In the genomic region with DNA sequence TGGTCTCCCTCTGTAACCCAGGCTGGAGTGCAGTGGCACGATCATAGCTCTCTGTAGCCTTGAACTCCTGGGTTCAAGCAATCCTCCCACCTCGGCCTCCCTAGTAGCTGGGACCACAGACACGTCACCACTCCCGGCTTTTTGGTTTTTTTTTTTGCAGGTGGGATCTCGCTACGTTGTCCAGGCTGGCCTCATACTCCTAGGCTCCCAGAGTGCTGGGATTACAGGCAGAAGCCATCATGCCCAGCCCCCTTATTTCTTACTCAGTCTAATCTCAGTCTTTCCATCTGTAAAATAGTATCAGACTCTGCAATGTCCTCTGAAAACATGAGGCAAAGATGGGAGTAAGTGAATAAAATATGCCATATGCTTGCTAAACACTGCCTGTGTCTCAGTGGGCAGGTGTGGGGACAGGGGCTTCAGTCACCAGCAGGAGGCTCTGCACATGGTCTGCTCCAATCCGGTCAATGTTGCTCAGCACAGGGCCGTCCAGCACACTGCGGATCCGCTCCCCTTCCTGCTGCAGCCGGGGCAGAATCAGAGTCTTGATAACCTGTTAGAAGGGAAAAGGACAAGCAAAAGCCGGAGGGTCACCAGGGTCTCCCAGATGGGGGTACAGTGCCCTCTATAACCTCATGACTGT, we compare ENCODE assay signal across 22 cellular contexts. TPM values are rescaled to one million over a fixed set of nuclear protein-coding genes. Genes with fewer than 3 reads are reported as not detected.
DNase-seq lines count a peak whose midpoint lies in the region; ATAC-seq, FAIRE-seq and TF ChIP-seq lines count a peak whose summit lies in the region.
"Had no signal": no experiment of that assay in that cellular context is flagged by ENCODE, and none has a peak within 500 bp of the region (broad histone marks: within the 10 kb centered on the region; RNA-seq: fewer than 3 reads in every experiment).

No MANE protein-coding gene starts in this region.

- TF ChIP-seq RAD21 in K562 (CRISPR knock-in tag; conservative IDR thresholded peaks at IDR 0.05 in 1 of 2, IDR thresholded peaks at IDR 0.05 in 1 of 2): no peak

- CTCF ChIA-PET in K562 (lab: Yijun Ruan, JAX; ENCODE audit: low intra/inter-chr PET ratio): no interaction called here

- H3K9me3 ChIP-seq in K562 (replicated peaks; ENCODE audit: control insufficient read depth, insufficient read depth, low read depth, low read length): no peaks in the 10 kb centered on the region
- no peaks in the 10 kb centered on the region for H3K9me3 ChIP-seq in adrenal gland (replicated peaks in 1 of 3)
- H3K9me3 ChIP-seq: neutrophil, stomach had no signal

- POLR2A ChIA-PET in K562 (lab: Yijun Ruan, JAX): no interaction called here

- no TSS peak for BruUV-seq in K562 (replicated peaks; lab: Mats Ljungman, UMichigan)

- in situ Hi-C loops in K562 (cut with MboI): loop anchor here (10.0 kb wide), 1 partner anchor 1725 kb away; no protein-coding TSS in a partner anchor

- intact Hi-C loops in K562 (cut with micrococcal nuclease) (no loop called here), adrenal gland (cut with DNase I) (no loop called here)

- H3K4me1 ChIP-seq in K562 (replicated peaks in 1 of 2; ENCODE audit: control insufficient read depth in 2 of 2, insufficient read depth in 2 of 2, low read length in 2 of 2) (peaks cover 2 to 31% of the 10 kb centered on the region in 2 experiments; a peak in 4 of 5 replicates), adrenal gland (replicated peaks in 1 of 2) (no peaks in the 10 kb centered on the region)
- H3K4me1 ChIP-seq: stomach had no signal

- no peak for TF ChIP-seq EP300 in K562 (IDR thresholded peaks at IDR 0.05; ENCODE audit: low read length)

- WGBS in K562 (ENCODE audit: insufficient coverage, low coverage, missing lambda C conversion rate): 94% methylated on average over 12 of the region's 12 CpGs
- 80 to 89% (median 85%) methylated on average over 11 to 12 of the region's 12 CpGs for WGBS in adrenal gland, 4 donors

- peaks cover 83% of the 10 kb centered on the region; the same call in 2 of the 3 replicates for H3K36me3 ChIP-seq in K562 (ENCODE audit: control insufficient read depth, insufficient read depth, low read length)
- H3K36me3 ChIP-seq in adrenal gland (replicated peaks in 1 of 2): peaks cover 0 to 72% of the 10 kb centered on the region in 2 donors

- H3K27ac ChIP-seq in K562 (ENCODE audit: extremely low read depth, low read depth, low read length) (no peak overlapping the region), adrenal gland (no peak overlapping the region)
- H3K27ac ChIP-seq: neutrophil, stomach had no signal

- no peaks in the 10 kb centered on the region for H3K79me2 ChIP-seq in K562 (ENCODE audit: control insufficient read depth, insufficient read depth, low read length)

- FAIRE-seq in K562 (lab: Jason Lieb, UNC): peak; percentile 29
- FAIRE-seq: GM19239 had no signal

- peak; percentile 57 for ATAC-seq in K562
- no peak for ATAC-seq in HG03095 (IDR thresholded peaks at IDR 0.05; ENCODE audit: unreplicated experiment)
- ATAC-seq: activated CD8-positive, alpha-beta T cell treated with anti-CD3 and anti-CD28 coated beads, Interleukin-2, amount 10 ng/mL, durations not matched to agents 7 days and 5 days; activated naive CD8-positive, alpha-beta T cell treated with anti-CD3 and anti-CD28 coated beads, Interleukin-2, amount 50 U/mL, for 24 hours; effector memory CD8-positive, alpha-beta T cell; left lobe of liver; right cardiac atrium; T-cell had no signal

- TF ChIP-seq POLR2A in K562 (conservative IDR thresholded peaks at IDR 0.05) (no peak), adrenal gland (IDR thresholded peaks at IDR 0.05) (no peak)

- H3K9ac ChIP-seq in K562 (ENCODE audit: insufficient read depth in 1 of 2, low read depth in 2 of 2, low read length in 2 of 2): no peak overlapping the region

- TF ChIP-seq CTCF in K562 (IDR thresholded peaks at IDR 0.05 in 2 of 3, conservative IDR thresholded peaks at IDR 0.05 in 1 of 3; ENCODE audit: insufficient read depth in 2 of 3, low read depth in 1 of 3, low read length in 3 of 3) (peak in 2 of 3 experiments; percentile 18 to 23; a peak in 3 of 6 replicates), retinal pigment epithelial cell (conservative IDR thresholded peaks at IDR 0.05; ENCODE audit: low read depth, low read length) (peak; percentile 28), adrenal gland (IDR thresholded peaks at IDR 0.05) (no peak)

- no peak overlapping the region for H2AFZ ChIP-seq in K562 (ENCODE audit: low read depth, low read length)

- H3K27me3 ChIP-seq in K562 (ENCODE audit: control insufficient read depth in 2 of 2, insufficient read depth in 2 of 2, low read length in 2 of 2): no peaks in the 10 kb centered on the region
- H3K27me3 ChIP-seq in adrenal gland: no peaks in the 10 kb centered on the region
- H3K27me3 ChIP-seq: neutrophil, stomach had no signal

- peaks cover 3% of the 10 kb centered on the region for H3K9me1 ChIP-seq in K562 (ENCODE audit: control insufficient read depth, insufficient read depth, low read length)

- DNase-seq in NCI-H82 (lab: John Stamatoyannopoulos, UW): peak; percentile 31
- no peak for DNase-seq in NCI-H82 treated with DMSO at 0.1 percent for 48 hours (lab: John Stamatoyannopoulos, UW; ENCODE audit: unreplicated experiment)
- DNase-seq in K562 (ENCODE audit: extremely low read depth in 1 of 4, low spot score in 3 of 4): peak in 1 of 4 experiments; percentile 15
- DNase-seq in retinal pigment epithelial cell (ENCODE audit: low read depth): no peak
- no peak for DNase-seq in adrenal gland
- DNase-seq: 8988T; activated CD8-positive, alpha-beta T cell treated with anti-CD3 and anti-CD28 coated beads, Interleukin-2, amount 10 ng/mL, durations not matched to agents 7 days and 5 days; activated naive CD8-positive, alpha-beta T cell treated with anti-CD3 and anti-CD28 coated beads, Interleukin-2, amount 50 U/mL, for 24 hours; caudate nucleus; DMS79 treated with DMSO at 0.1 percent for 48 hours; effector memory CD8-positive, alpha-beta T cell; KG1; NCI-H1092 treated with DMSO at 0.1 percent for 48 hours; NCI-H774; right cardiac atrium; RPMI8226; stomach; T-cell had no signal

- H3K4me3 ChIP-seq in K562 (no peak overlapping the region), retinal pigment epithelial cell (ENCODE audit: low read length) (no peak overlapping the region), adrenal gland (no peak overlapping the region)
- H3K4me3 ChIP-seq: stomach had no signal

- H4K20me1 ChIP-seq in K562 (replicated peaks; ENCODE audit: control insufficient read depth, insufficient read depth, low read length): no peaks in the 10 kb centered on the region

- H3K4me2 ChIP-seq in K562 (ENCODE audit: insufficient read depth, low read length): no peak overlapping the region

RNA-seq across cellular contexts. Expression of a gene that starts 8.2 kb away (rescaled TPM):
- total RNA-seq in K562 (2011; cell fraction: chromatin; rRNA removed; ENCODE audit: low replicate concordance): 35.5 and 59.8 TPM in 2 replicates
- total RNA-seq in K562 (2011; cell fraction: nucleolus; rRNA removed): 50.4 and 51.6 TPM in 2 replicates
- total RNA-seq in K562 (2011; cell fraction: nucleoplasm; rRNA removed): 26.7 and 40.9 TPM in 2 replicates
- total RNA-seq in K562 (2014; rRNA removed) (17.4 and 30.9 TPM in 2 replicates), K562 (2014; rRNA removed; fragmentation: Illumina TruSeq; extraction: Trizol) (11.0 and 12.2 TPM in 2 replicates), K562 (2015; rRNA removed; fragmentation: Illumina TruSeq; extraction: Trizol) (11.9 and 13.5 TPM in 2 replicates), K562 (2021) (21.8 and 25.2 TPM in 2 replicates), adrenal gland (10 to 100 TPM in 7 of 8 donors, 1 to 10 TPM in 1; 9.6 to 24.0 (median 16.5) TPM)
- polyA plus RNA-seq in K562 (2011; rRNA removed) (12.7 and 14.1 TPM in 2 replicates), K562 (2014; fragmentation: Illumina TruSeq; extraction: Trizol) (16.4 and 18.0 TPM in 2 replicates), K562 (2014; fragmentation: Nextera tagmentation; extraction: Ambion mirVana) (1 to 10 TPM; 1.3 to 3.6 TPM), K562 (2014; rRNA removed) (15.6 and 19.6 TPM in 2 replicates), adrenal gland (10 to 100 TPM in 2 of 3 donors, 1 to 10 TPM in 1; 9.6 to 30.1 (median 23.5) TPM)
- 14.1 and 21.2 TPM in 2 replicates for polyA plus RNA-seq in K562 (2011; cell fraction: cytosol; rRNA removed)
- polyA plus RNA-seq in K562 (2011; cell fraction: nucleus; rRNA removed): 41.5 and 49.3 TPM in 2 replicates
- polyA plus RNA-seq in K562 (2012): 15.8 and 27.8 TPM in 2 replicates
- polyA minus RNA-seq in K562 (2011; rRNA and poly(A)+ RNA removed): 10.9 and 15.8 TPM in 2 replicates
- 9.1 and 11.9 TPM in 2 replicates for polyA minus RNA-seq in K562 (2011; cell fraction: cytosol; rRNA and poly(A)+ RNA removed)
- 12.1 and 17.2 TPM in 2 replicates for polyA minus RNA-seq in K562 (2011; cell fraction: nucleus; rRNA and poly(A)+ RNA removed)

RNA-seq across cellular contexts. Expression of a gene that starts 8.4 kb away (rescaled TPM):
- 414 and 758 TPM in 2 replicates for total RNA-seq in K562 (2011; cell fraction: chromatin; rRNA removed; ENCODE audit: low replicate concordance)
- total RNA-seq in K562 (2011; cell fraction: nucleolus; rRNA removed): 463 and 497 TPM in 2 replicates
- total RNA-seq in K562 (2011; cell fraction: nucleoplasm; rRNA removed): 263 and 349 TPM in 2 replicates
- total RNA-seq in K562 (2014; rRNA removed) (560 and 610 TPM in 2 replicates), K562 (2014; rRNA removed; fragmentation: Illumina TruSeq; extraction: Trizol) (303 and 336 TPM in 2 replicates), K562 (2015; rRNA removed; fragmentation: Illumina TruSeq; extraction: Trizol) (408 and 410 TPM in 2 replicates), K562 (2021) (588 and 616 TPM in 2 replicates), adrenal gland (10 to 100 TPM; 13.6 to 51.0 (median 27.5) TPM)
- polyA plus RNA-seq in K562 (2011; rRNA removed) (304 and 329 TPM in 2 replicates), K562 (2014; fragmentation: Illumina TruSeq; extraction: Trizol) (437 and 491 TPM in 2 replicates), K562 (2014; fragmentation: Nextera tagmentation; extraction: Ambion mirVana) (100 to 1,000 TPM; 407 to 856 TPM), K562 (2014; rRNA removed) (488 and 513 TPM in 2 replicates), adrenal gland (10 to 100 TPM; 12.2 to 72.3 (median 52.4) TPM)
- 333 and 730 TPM in 2 replicates for polyA plus RNA-seq in K562 (2011; cell fraction: cytosol; rRNA removed)
- 657 and 888 TPM in 2 replicates for polyA plus RNA-seq in K562 (2011; cell fraction: nucleus; rRNA removed)
- 488 and 498 TPM in 2 replicates for polyA plus RNA-seq in K562 (2012)
- 295 and 393 TPM in 2 replicates for polyA minus RNA-seq in K562 (2011; rRNA and poly(A)+ RNA removed)
- 320 and 399 TPM in 2 replicates for polyA minus RNA-seq in K562 (2011; cell fraction: cytosol; rRNA and poly(A)+ RNA removed)
- 299 and 305 TPM in 2 replicates for polyA minus RNA-seq in K562 (2011; cell fraction: nucleus; rRNA and poly(A)+ RNA removed)

RNA-seq across cellular contexts. Expression of a gene that starts 9.5 kb away (rescaled TPM):
- 80.0 and 157 TPM in 2 replicates for total RNA-seq in K562 (2011; cell fraction: chromatin; rRNA removed; ENCODE audit: low replicate concordance)
- total RNA-seq in K562 (2011; cell fraction: nucleolus; rRNA removed): 79.9 and 81.2 TPM in 2 replicates
- 59.5 and 72.2 TPM in 2 replicates for total RNA-seq in K562 (2011; cell fraction: nucleoplasm; rRNA removed)
- total RNA-seq in K562 (2014; rRNA removed) (21.3 and 36.4 TPM in 2 replicates), K562 (2014; rRNA removed; fragmentation: Illumina TruSeq; extraction: Trizol) (16.1 and 22.2 TPM in 2 replicates), K562 (2015; rRNA removed; fragmentation: Illumina TruSeq; extraction: Trizol) (17.9 and 21.5 TPM in 2 replicates), K562 (2021) (74.2 and 78.7 TPM in 2 replicates), adrenal gland (100 to 1,000 TPM in 1 of 8 donors, 10 to 100 TPM in 7; 49.9 to 141 (median 71.8) TPM)
- polyA plus RNA-seq in K562 (2011; rRNA removed) (12.3 and 21.4 TPM in 2 replicates), K562 (2014; fragmentation: Illumina TruSeq; extraction: Trizol) (59.4 and 68.1 TPM in 2 replicates), K562 (2014; fragmentation: Nextera tagmentation; extraction: Ambion mirVana) (under 1 TPM; 0.78 to 0.83 TPM), K562 (2014; rRNA removed) (33.1 and 43.1 TPM in 2 replicates), adrenal gland (10 to 100 TPM; 41.3 to 69.4 (median 67.9) TPM)
- 9.2 and 16.8 TPM in 2 replicates for polyA plus RNA-seq in K562 (2011; cell fraction: cytosol; rRNA removed)
- 43.8 and 63.6 TPM in 2 replicates for polyA plus RNA-seq in K562 (2011; cell fraction: nucleus; rRNA removed)
- polyA plus RNA-seq in K562 (2012): 63.2 and 72.6 TPM in 2 replicates
- 12.3 and 15.9 TPM in 2 replicates for polyA minus RNA-seq in K562 (2011; rRNA and poly(A)+ RNA removed)
- 23.7 and 37.7 TPM in 2 replicates for polyA minus RNA-seq in K562 (2011; cell fraction: cytosol; rRNA and poly(A)+ RNA removed)
- polyA minus RNA-seq in K562 (2011; cell fraction: nucleus; rRNA and poly(A)+ RNA removed): 15.6 and 19.7 TPM in 2 replicates

RNA-seq across cellular contexts. Expression of a gene that starts 9.8 kb away (rescaled TPM):
- total RNA-seq in K562 (2011; cell fraction: chromatin; rRNA removed; ENCODE audit: low replicate concordance): 6.2 and 14.1 TPM in 2 replicates
- 10.7 and 14.8 TPM in 2 replicates for total RNA-seq in K562 (2011; cell fraction: nucleolus; rRNA removed)
- total RNA-seq in K562 (2011; cell fraction: nucleoplasm; rRNA removed): 13.4 and 13.9 TPM in 2 replicates
- 5.9 and 7.6 TPM in 2 replicates for total RNA-seq in K562 (2014; rRNA removed)
- total RNA-seq in K562 (2014; rRNA removed; fragmentation: Illumina TruSeq; extraction: Trizol): 7.7 and 9.2 TPM in 2 replicates
- total RNA-seq in K562 (2015; rRNA removed; fragmentation: Illumina TruSeq; extraction: Trizol): 10.2 and 11.2 TPM in 2 replicates
- total RNA-seq in K562 (2021): 5.1 and 5.5 TPM in 2 replicates
- polyA plus RNA-seq in K562 (2011; rRNA removed): 4.9 and 7.0 TPM in 2 replicates
- polyA plus RNA-seq in K562 (2011; cell fraction: cytosol; rRNA removed): 3.9 and 5.4 TPM in 2 replicates
- polyA plus RNA-seq in K562 (2011; cell fraction: nucleus; rRNA removed): 6.1 and 11.1 TPM in 2 replicates
- 6.5 and 8.9 TPM in 2 replicates for polyA plus RNA-seq in K562 (2012)
- 6.4 and 8.6 TPM in 2 replicates for polyA plus RNA-seq in K562 (2014; fragmentation: Illumina TruSeq; extraction: Trizol)
- 1 to 10 TPM; 1.9 to 6.3 TPM for polyA plus RNA-seq in K562 (2014; fragmentation: Nextera tagmentation; extraction: Ambion mirVana)
- polyA plus RNA-seq in K562 (2014; rRNA removed): 6.3 and 7.0 TPM in 2 replicates
- polyA minus RNA-seq in K562 (2011; rRNA and poly(A)+ RNA removed): 2.8 and 5.5 TPM in 2 replicates
- polyA minus RNA-seq in K562 (2011; cell fraction: cytosol; rRNA and poly(A)+ RNA removed): 2.7 TPM in 1 of 2 replicates, not detected in the other
- 3.3 and 3.5 TPM in 2 replicates for polyA minus RNA-seq in K562 (2011; cell fraction: nucleus; rRNA and poly(A)+ RNA removed)
- total RNA-seq in adrenal gland: 10 to 100 TPM; 14.0 to 36.6 (median 23.0) TPM
- 10 to 100 TPM; 16.5 to 28.1 (median 27.3) TPM for polyA plus RNA-seq in adrenal gland

RNA-seq across cellular contexts. Expression of a gene that starts 17.1 kb away (rescaled TPM):
- 0.56 and 1.9 TPM in 2 replicates for total RNA-seq in K562 (2011; cell fraction: chromatin; rRNA removed; ENCODE audit: low replicate concordance)
- total RNA-seq in K562 (2011; cell fraction: nucleolus; rRNA removed): 2.0 and 2.1 TPM in 2 replicates
- total RNA-seq in K562 (2011; cell fraction: nucleoplasm; rRNA removed): 1.6 and 2.3 TPM in 2 replicates
- total RNA-seq in K562 (2014; rRNA removed) (2.9 and 4.4 TPM in 2 replicates), K562 (2014; rRNA removed; fragmentation: Illumina TruSeq; extraction: Trizol) (0.36 and 0.48 TPM in 2 replicates), K562 (2015; rRNA removed; fragmentation: Illumina TruSeq; extraction: Trizol) (0.98 TPM in 2 replicates), K562 (2021) (2.1 and 3.1 TPM in 2 replicates), adrenal gland (1 to 10 TPM; 1.5 to 7.0 (median 4.0) TPM)
- polyA plus RNA-seq in K562 (2011; rRNA removed) (0.52 and 0.54 TPM in 2 replicates), K562 (2014; fragmentation: Illumina TruSeq; extraction: Trizol) (0.21 and 0.69 TPM in 2 replicates), K562 (2014; fragmentation: Nextera tagmentation; extraction: Ambion mirVana) (under 1 TPM; 0.03 TPM), K562 (2014; rRNA removed) (1.6 and 2.3 TPM in 2 replicates), adrenal gland (1 to 10 TPM in 2 of 3 donors, under 1 TPM in 1; 0.38 to 4.2 (median 2.7) TPM)
- polyA plus RNA-seq in K562 (2011; cell fraction: cytosol; rRNA removed): 0.50 and 2.0 TPM in 2 replicates
- polyA plus RNA-seq in K562 (2011; cell fraction: nucleus; rRNA removed): 0.69 and 1.1 TPM in 2 replicates
- 1.3 and 1.5 TPM in 2 replicates for polyA plus RNA-seq in K562 (2012)
- 0.15 TPM in 1 of 2 replicates, not detected in the other for polyA minus RNA-seq in K562 (2011; rRNA and poly(A)+ RNA removed)
- 0.95 TPM in 1 of 2 replicates, not detected in the other for polyA minus RNA-seq in K562 (2011; cell fraction: cytosol; rRNA and poly(A)+ RNA removed)
- 0.54 and 1.1 TPM in 2 replicates for polyA minus RNA-seq in K562 (2011; cell fraction: nucleus; rRNA and poly(A)+ RNA removed)

Comparison
In these comparisons a context has a peak if more than half of its experiments do, and no peak if none do; other contexts are left out.
1. CTCF ChIP-seq: peak in K562 (2 of 3) and retinal pigment epithelial cell (single experiment); none in adrenal gland (0 of 6).
2. RNA of a gene that starts 8.4 kb away (total RNA-seq): 263 to 758 TPM in K562; 13.6 to 51.0 TPM in adrenal gland; every median in the first group is over 4 times any median in the second.